Comparison of ENCODE assay signal across 9 cellular contexts in the genomic region with DNA sequence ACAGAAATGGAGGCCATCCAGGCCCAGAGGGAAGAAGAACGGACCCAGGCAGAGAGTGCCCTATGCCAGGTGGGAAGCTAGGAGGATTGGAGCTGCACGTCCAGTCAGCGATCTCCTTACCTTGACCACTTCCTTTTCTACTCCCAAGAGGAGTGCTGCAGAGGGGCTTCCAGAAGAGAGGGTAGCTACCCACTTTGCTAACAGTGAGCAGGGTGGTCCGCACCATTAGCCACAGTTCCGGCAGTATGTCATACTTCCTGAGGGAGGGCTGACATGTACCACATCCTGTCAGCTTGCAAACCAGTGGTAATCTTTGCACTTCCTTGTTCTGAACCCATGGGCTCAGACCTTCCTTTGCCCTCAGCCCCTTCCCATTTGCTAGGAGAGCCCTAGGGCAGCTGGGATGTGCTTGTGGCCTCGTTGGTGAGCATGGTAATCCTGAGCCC. TPM values are rescaled to one million over a fixed set of nuclear protein-coding genes. Genes with fewer than 3 reads are reported as not detected.
A peak's percentile ranks its signal among the peaks of the same experiment; 100 is the strongest.
DNase-seq lines count a peak whose midpoint lies in the region; ATAC-seq, FAIRE-seq and TF ChIP-seq lines count a peak whose summit lies in the region.
"Had no signal": no experiment of that assay in that cellular context is flagged by ENCODE, and none has a peak within 500 bp of the region (broad histone marks: within the 10 kb centered on the region; RNA-seq: fewer than 3 reads in every experiment).

No MANE protein-coding gene starts in this region.

- DNase-seq in GM13976 (ENCODE audit: low spot score) (peak; percentile 82), RWPE2 (ENCODE audit: low spot score) (peak; percentile 59), pancreas (no peak), SK-N-DZ (ENCODE audit: low spot score) (no peak), DMS53 (lab: John Stamatoyannopoulos, UW) (no peak), midbrain (lab: John Stamatoyannopoulos, UW) (no peak)
- peak in 3 of 4 experiments; percentile 4 to 46 (median 37) for DNase-seq in activated naive CD4-positive, alpha-beta T cell (lab: John Stamatoyannopoulos, UW)

- no peaks in the 10 kb centered on the region for H3K4me1 ChIP-seq in RWPE2 (ENCODE audit: insufficient read depth, poor library complexity, severe bottlenecking)
- no peaks in the 10 kb centered on the region for H3K4me1 ChIP-seq in pancreas

- WGBS in pancreas, 2 donors: 83 to 90% methylated on average over 6 of the region's 6 CpGs

- H3K4me3 ChIP-seq in RWPE2 (ENCODE audit: severe bottlenecking) (no peak overlapping the region), pancreas (peak overlapping the region in 1 of 4 donors; percentile 30)

- FAIRE-seq in pancreas (lab: Jason Lieb, UNC): no peak

- TF ChIP-seq CTCF in GM13976 (IDR thresholded peaks at IDR 0.05; ENCODE audit: borderline replicate concordance, control extremely low read depth, extremely low read depth, insufficient read depth, missing control alignments) (no peak), RWPE2 (IDR thresholded peaks at IDR 0.05; ENCODE audit: poor library complexity, severe bottlenecking) (no peak), pancreas (IDR thresholded peaks at IDR 0.05) (no peak)

- H3K36me3 ChIP-seq in RWPE2 (ENCODE audit: low read depth) (peaks cover 100% of the 10 kb centered on the region), pancreas (peaks cover 0 to 30% (median 6%) of the 10 kb centered on the region in 3 donors)

- intact Hi-C loops in pancreas (cut with DNase I): no loop called here

- H3K9me3 ChIP-seq in RWPE2 (ENCODE audit: severe bottlenecking): no peaks in the 10 kb centered on the region
- H3K9me3 ChIP-seq in pancreas: no peaks in the 10 kb centered on the region

- in situ Hi-C loops in GM13976 (cut with MboI; ENCODE audit: low sequenced_read_pairs, unreplicated experiment): no loop called here

- H3K27ac ChIP-seq in RWPE2 (ENCODE audit: poor library complexity, severe bottlenecking) (no peak overlapping the region), pancreas (no peak overlapping the region)

- ATAC-seq in HG02678 (IDR thresholded peaks at IDR 0.05; ENCODE audit: unreplicated experiment) (peak; percentile 99), RWPE2 (ENCODE audit: low read depth) (0 out of 3 replicates have a peak, but pooled peaks have one; percentile 11), pancreas (peak in 3 of 4 donors; percentile 37 to 77 (median 71))

- no peaks in the 10 kb centered on the region for H3K27me3 ChIP-seq in RWPE2 (ENCODE audit: insufficient read depth, poor library complexity, severe bottlenecking)
- H3K27me3 ChIP-seq in pancreas: no peaks in the 10 kb centered on the region

RNA-seq across cellular contexts. Expression of gene CEP250, which starts 35.4 kb away (rescaled TPM):
- total RNA-seq in pancreas: 10 to 100 TPM in 3 of 6 donors, 1 to 10 TPM in 3; 4.5 to 16.0 (median 10.0) TPM
- polyA plus RNA-seq in pancreas: 10 to 100 TPM in 1 of 2 donors, 1 to 10 TPM in 1; 7.2 to 16.2 TPM
- polyA plus RNA-seq in SK-N-DZ (2014; cell fraction: cytosol; rRNA removed): 12.3 and 14.3 TPM in 2 replicates
- 23.9 and 27.9 TPM in 2 replicates for polyA plus RNA-seq in SK-N-DZ (2014; cell fraction: nucleus; rRNA removed)

RNA-seq across cellular contexts. Expression of gene C20orf173, which starts 38.7 kb away (rescaled TPM):
- not detected for total RNA-seq in pancreas
- not detected for polyA plus RNA-seq in pancreas
- polyA plus RNA-seq in SK-N-DZ (2014; cell fraction: cytosol; rRNA removed): not detected in 2 replicates
- not detected in 2 replicates for polyA plus RNA-seq in SK-N-DZ (2014; cell fraction: nucleus; rRNA removed)
- total RNA-seq: fibroblast of villous mesenchyme had no signal

RNA-seq across cellular contexts. Expression of gene ERGIC3, which starts 51.1 kb away (rescaled TPM):
- 100 to 1,000 TPM; 112 to 167 (median 124) TPM for total RNA-seq in pancreas
- 100 to 1,000 TPM; 160 to 168 TPM for polyA plus RNA-seq in pancreas
- 372 and 382 TPM in 2 replicates for polyA plus RNA-seq in SK-N-DZ (2014; cell fraction: cytosol; rRNA removed)
- 407 and 481 TPM in 2 replicates for polyA plus RNA-seq in SK-N-DZ (2014; cell fraction: nucleus; rRNA removed)

RNA-seq across cellular contexts. Expression of gene GDF5, which starts 52.7 kb away (rescaled TPM):
- not detected for total RNA-seq in pancreas
- under 1 TPM in 1 of 2 donors, not detected in 1; 0.05 TPM for polyA plus RNA-seq in pancreas
- polyA plus RNA-seq in SK-N-DZ (2014; cell fraction: cytosol; rRNA removed): 0.12 TPM in 1 of 2 replicates, not detected in the other
- 1.2 TPM in 1 of 2 replicates, not detected in the other for polyA plus RNA-seq in SK-N-DZ (2014; cell fraction: nucleus; rRNA removed)

Comparison
In these comparisons a context has a peak if more than half of its experiments do, and no peak if none do; other contexts are left out.
1. DNase-seq: peak in GM13976 (single experiment), RWPE2 (single experiment) and activated naive CD4-positive, alpha-beta T cell (3 of 4); none in pancreas (0 of 6), SK-N-DZ (single experiment), DMS53 (single experiment) and midbrain (single experiment).
2. ATAC-seq: peak in every context shown above with its lines; median percentile 99 in HG02678; 71 in pancreas; 11 in RWPE2.